ENCODE assay signal across 8 cellular contexts in the genomic region with DNA sequence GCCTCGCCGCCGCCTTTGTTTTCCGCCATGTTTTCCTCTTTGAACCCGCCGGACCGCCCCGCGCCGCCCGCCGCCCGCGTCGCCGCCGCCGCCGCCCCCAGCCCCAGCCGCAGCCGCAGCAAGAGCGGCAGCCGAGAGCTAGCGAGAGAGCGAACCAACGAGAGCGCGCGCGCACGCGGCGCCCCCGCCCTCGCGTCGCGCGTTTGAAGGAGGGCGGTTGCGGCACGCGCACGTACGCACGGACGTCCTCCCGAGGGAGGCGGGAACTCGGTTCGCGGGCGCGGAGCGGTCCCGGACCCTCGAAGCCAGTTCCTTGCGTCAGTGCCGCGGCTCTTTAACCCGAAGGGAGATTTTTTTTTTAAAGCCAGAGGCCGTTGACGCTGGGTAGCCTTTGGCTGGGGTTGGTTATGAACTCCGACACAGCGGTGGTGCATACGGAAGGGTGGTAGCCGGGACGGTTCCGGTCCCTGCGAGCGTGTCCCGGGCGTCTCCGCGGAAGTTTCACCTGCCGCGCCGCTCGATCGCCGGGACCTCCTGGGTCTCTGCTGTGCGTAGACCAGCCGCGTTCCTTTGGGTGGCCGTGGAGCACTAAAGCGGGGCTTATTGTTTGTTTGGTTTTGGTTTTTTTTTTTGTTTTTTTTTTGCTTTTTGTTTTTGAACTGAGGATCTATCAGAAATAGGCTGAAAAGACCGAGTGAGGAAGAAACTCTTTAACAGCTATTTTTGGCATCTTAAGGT. TPM values are rescaled to one million over a fixed set of nuclear protein-coding genes. Genes with fewer than 3 reads are reported as not detected.
A peak's percentile ranks its signal among the peaks of the same experiment; 100 is the strongest.
DNase-seq lines count a peak whose midpoint lies in the region; ATAC-seq, FAIRE-seq and TF ChIP-seq lines count a peak whose summit lies in the region.

TRIM33 (minus strand) TSS at position 156 of the 738 bp plus-strand sequence; CDS start at position 29, 127 bp downstream.

- peak within 1 kb of the TSS; percentile 92 for H3K9ac ChIP-seq in mammary epithelial cell (ENCODE audit: insufficient read depth, low read length)

- intact Hi-C loops in mammary epithelial cell (cut with micrococcal nuclease), result loop anchor here (2.0 to 5.0 kb wide), 3 partner anchors 84 to 164 kb away; partner anchors contain the start of gene DENND2C

- dilution Hi-C loops in mammary epithelial cell (cut with HindIII; ENCODE audit: low sequenced_read_pairs), result no loop called here

- H2AFZ ChIP-seq in mammary epithelial cell (ENCODE audit: low read depth, low read length), result peak within 1 kb of the TSS; percentile 94

- H3K27ac ChIP-seq in mammary epithelial cell (ENCODE audit: insufficient read depth, low read depth, low read length), result peak within 1 kb of the TSS; percentile 82
- H3K27ac ChIP-seq in small intestine (ENCODE audit: low read depth in 1 of 2, low read length in 1 of 2), result peak within 1 kb of the TSS; percentile 94 to 99

- DNase-seq in AG04449 (ENCODE audit: low read depth, low spot score), result peak; percentile 31
- peak; percentile 95 for DNase-seq in NCI-H2196 (lab: John Stamatoyannopoulos, UW; ENCODE audit: unreplicated experiment)
- peak; percentile 93 for DNase-seq in mammary epithelial cell
- DNase-seq in iPS-NIHi11 (ENCODE audit: low spot score), result peak; percentile 94
- DNase-seq in small intestine, result peak; percentile 92

- H3K4me3 ChIP-seq in AG04449 (ENCODE audit: low read depth, low read length), result peak within 1 kb of the TSS; percentile 99
- peak within 1 kb of the TSS; percentile 92 for H3K4me3 ChIP-seq in WI38 (ENCODE audit: low read depth, low read length)
- H3K4me3 ChIP-seq in mammary epithelial cell (replicated peaks in 1 of 3; ENCODE audit: insufficient read depth in 1 of 3, low read depth in 2 of 3, low read length in 3 of 3), result peak within 1 kb of the TSS; percentile 99
- peak within 1 kb of the TSS; percentile 69 to 76 for H3K4me3 ChIP-seq in small intestine (ENCODE audit: low read depth in 1 of 2, low read length in 2 of 2)

- no peaks in the 10 kb centered on the region for H4K20me1 ChIP-seq in mammary epithelial cell (ENCODE audit: insufficient read depth, low read length)

- H3K9me3 ChIP-seq in mammary epithelial cell (replicated peaks; ENCODE audit: insufficient read depth, low read length) (no peaks in the 10 kb centered on the region), small intestine (ENCODE audit: control insufficient read depth, low read depth) (no peaks in the 10 kb centered on the region)

- H3K36me3 ChIP-seq in mammary epithelial cell (ENCODE audit: insufficient read depth, low read length), result peaks cover 3% of the 10 kb centered on the region
- peaks cover 0 to 2% of the 10 kb centered on the region in 2 donors for H3K36me3 ChIP-seq in small intestine (ENCODE audit: control insufficient read depth in 2 of 2, insufficient read depth in 2 of 2, low read length in 2 of 2)

- in situ Hi-C loops in mammary epithelial cell (cut with MboI; ENCODE audit: low sequenced_read_pairs in 2 of 2), result no loop called here

- H3K79me2 ChIP-seq in mammary epithelial cell (ENCODE audit: insufficient read depth, low read length), result peaks cover 48% of the 10 kb centered on the region

- TSS peak; percentile 90 for BruUV-seq in mammary epithelial cell (replicated peaks; lab: Mats Ljungman, UMichigan)

- POLR2A ChIA-PET in AG04449 (lab: Yijun Ruan, JAX), result interaction anchor here (0.7 kb wide), 1 partner anchor 1303 kb away, joined by 4 read pairs; no protein-coding TSS in a partner anchor

- TF ChIP-seq CTCF in AG04449 (IDR thresholded peaks at IDR 0.05; ENCODE audit: insufficient read depth, low read length, missing control alignments), result no peak
- TF ChIP-seq CTCF in WI38 (IDR thresholded peaks at IDR 0.05; ENCODE audit: low read depth, low read length), result no peak
- no peak for TF ChIP-seq CTCF in mammary epithelial cell (conservative IDR thresholded peaks at IDR 0.05 in 1 of 2, IDR thresholded peaks at IDR 0.05 in 1 of 2; ENCODE audit: extremely low read depth in 1 of 2, insufficient read depth in 1 of 2, low read depth in 1 of 2, low read length in 2 of 2)

- FAIRE-seq in small intestine (lab: Jason Lieb, UNC), result no peak

- 3% methylated on average over 21 of the region's 87 CpGs for WGBS in mammary epithelial cell (ENCODE audit: low coverage, missing lambda C conversion rate)
- WGBS in small intestine, 3 donors, result 0 to 1% (median 0%) methylated on average over 50 to 87 of the region's 87 CpGs

- H3K4me1 ChIP-seq in mammary epithelial cell (ENCODE audit: insufficient read depth, low read length) (peaks cover 14% of the 10 kb centered on the region), small intestine (ENCODE audit: control insufficient read depth in 2 of 2, insufficient read depth in 1 of 2, low read depth in 1 of 2, low read length in 1 of 2) (peaks cover 9 to 15% of the 10 kb centered on the region in 2 donors)

- H3K4me2 ChIP-seq in mammary epithelial cell (ENCODE audit: insufficient read depth, low read depth, low read length), result peak within 1 kb of the TSS; percentile 95

- H3K27me3 ChIP-seq in mammary epithelial cell (ENCODE audit: insufficient read depth, low read length) (no peaks in the 10 kb centered on the region), small intestine (ENCODE audit: control insufficient read depth in 2 of 2, insufficient read depth in 2 of 2, low read length in 2 of 2) (no peaks in the 10 kb centered on the region)

- peak; percentile 67 for ATAC-seq in GM18873 (IDR thresholded peaks at IDR 0.05; ENCODE audit: low FRiP score, unreplicated experiment)
- ATAC-seq in HG03135 (IDR thresholded peaks at IDR 0.05; ENCODE audit: unreplicated experiment), result peak; percentile 77

- CTCF ChIA-PET in AG04449 (lab: Yijun Ruan, JAX), result interaction anchor here (1.1 to 1.8 kb wide), 2 partner anchors 11 to 48 kb away, joined by 4 read pairs; no protein-coding TSS in a partner anchor
- CTCF ChIA-PET in mammary epithelial cell (lab: Charles Lee; ENCODE audit: low non-redundant PET), result interaction anchor here (0.7 kb wide), 1 partner anchor 10 kb away, joined by 4 read pairs; no protein-coding TSS in a partner anchor

RNA-seq across cellular contexts. Expression of gene TRIM33, which starts in this region (rescaled TPM):
- total RNA-seq in mammary epithelial cell, result 10 to 100 TPM; 32.8 to 43.8 TPM
- polyA plus RNA-seq in mammary epithelial cell, result 16.4 TPM
- 36.0 TPM for polyA minus RNA-seq in mammary epithelial cell
- 10 to 100 TPM in 1 of 3 donors, 1 to 10 TPM in 2; 6.9 to 12.7 (median 9.2) TPM for polyA plus RNA-seq in small intestine

Comparison
In these comparisons a context has a peak if more than half of its experiments do, and no peak if none do; other contexts are left out.
1. Peak in every context shown above with its lines: DNase-seq, ATAC-seq, H3K4me3 ChIP-seq and H3K27ac ChIP-seq.
2. DNase-seq: peak in every context shown above with its lines; median percentile 95 in NCI-H2196; 94 in iPS-NIHi11; 93 in mammary epithelial cell; 92 in small intestine; 31 in AG04449.